Comparison of ENCODE assay signal across 1 cellular context in the genomic region with DNA sequence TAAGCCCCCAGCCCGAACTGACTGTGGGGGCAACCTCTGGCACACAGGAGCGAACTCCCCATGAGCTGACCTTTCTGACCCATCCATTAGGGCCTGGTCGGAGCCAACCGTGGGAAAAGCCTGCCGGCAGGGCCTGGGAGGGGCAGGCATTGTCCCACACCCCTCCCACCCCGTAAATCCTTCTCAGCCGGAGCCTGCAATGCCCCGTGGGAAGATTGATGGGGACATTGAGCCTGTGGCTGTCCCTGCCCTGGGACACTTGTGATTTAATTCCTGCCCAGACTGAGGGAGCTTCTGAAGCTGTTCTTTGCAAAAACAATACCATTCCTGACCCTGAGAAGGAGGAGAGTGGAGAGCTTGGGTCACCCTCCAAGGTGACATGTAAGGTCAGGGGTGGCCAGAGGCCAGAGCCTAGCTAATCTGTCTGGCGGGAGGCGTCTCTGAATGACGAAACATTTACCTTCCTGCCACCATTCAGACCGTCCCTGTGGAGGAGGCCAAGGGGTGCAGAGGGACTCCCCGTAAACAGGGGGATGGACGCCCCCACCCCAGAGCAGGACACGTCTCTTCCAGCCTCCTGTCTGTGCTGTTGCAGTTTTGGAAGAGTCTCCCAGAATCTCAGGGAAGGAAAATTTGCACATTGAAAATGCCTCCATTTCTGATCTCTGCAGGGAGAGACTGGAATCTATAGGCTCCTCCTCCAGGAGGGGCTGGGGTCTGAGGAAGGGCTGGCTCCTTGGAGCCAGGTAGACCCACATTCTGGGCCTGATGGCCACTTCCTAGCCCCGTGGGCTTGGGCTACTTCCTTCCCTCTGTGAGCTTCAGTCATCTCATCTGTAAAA.
TF ChIP-seq lines count a peak whose summit lies in the region.

No MANE protein-coding gene starts in this region.

TF ChIP-seq in H1, 55 proteins besides CTCF, POLR2A, EP300 and RAD21:
- no peak for TF ChIP-seq SIX5 (IDR thresholded peaks at IDR 0.05; ENCODE audit: low read depth, low read length)
- no peak for TF ChIP-seq RBBP5 (IDR thresholded peaks at IDR 0.05; ENCODE audit: borderline replicate concordance, low read depth, low read length)
- TF ChIP-seq CTBP2 (IDR thresholded peaks at IDR 0.05; ENCODE audit: borderline replicate concordance, insufficient read depth, insufficient read length, low read length): no peak
- no peak for TF ChIP-seq GTF2F1 (IDR thresholded peaks at IDR 0.05; ENCODE audit: borderline replicate concordance, low read depth, low read length)
- no peak for TF ChIP-seq SP2 (IDR thresholded peaks at IDR 0.05; ENCODE audit: low read length)
- no peak for TF ChIP-seq ASH2L (IDR thresholded peaks at IDR 0.05; ENCODE audit: low read length)
- TF ChIP-seq PHF8 (conservative IDR thresholded peaks at IDR 0.05; ENCODE audit: low read depth, low read length): no peak
- TF ChIP-seq EGR1 (IDR thresholded peaks at IDR 0.05; ENCODE audit: borderline replicate concordance, low read depth, low read length): no peak
- TF ChIP-seq JUND (IDR thresholded peaks at IDR 0.05; ENCODE audit: low read length): no peak
